In genomic region chr22:15738157-15738908, GRCh38 we compare ENCODE assay signal across 7 cellular contexts. TPM values are rescaled to one million over a fixed set of nuclear protein-coding genes. Genes with fewer than 3 reads are reported as not detected.
"Had no signal": no experiment of that assay in that cellular context is flagged by ENCODE, and none has a peak within 500 bp of the region (broad histone marks: within the 10 kb centered on the region; RNA-seq: fewer than 3 reads in every experiment).

No MANE protein-coding gene starts in this region.

RNA-seq across cellular contexts. Expression of gene POTEH, which starts 48.5 kb away (rescaled TPM):
- total RNA-seq: HepG2, IMR-90, LHCN-M2, MCF 10A, PC-3, Right ventricle myocardium superior, SJSA1 had no signal
- polyA plus RNA-seq: HepG2, IMR-90 had no signal
